Comparison of ENCODE assay signal across 20 cellular contexts in the genomic region with DNA sequence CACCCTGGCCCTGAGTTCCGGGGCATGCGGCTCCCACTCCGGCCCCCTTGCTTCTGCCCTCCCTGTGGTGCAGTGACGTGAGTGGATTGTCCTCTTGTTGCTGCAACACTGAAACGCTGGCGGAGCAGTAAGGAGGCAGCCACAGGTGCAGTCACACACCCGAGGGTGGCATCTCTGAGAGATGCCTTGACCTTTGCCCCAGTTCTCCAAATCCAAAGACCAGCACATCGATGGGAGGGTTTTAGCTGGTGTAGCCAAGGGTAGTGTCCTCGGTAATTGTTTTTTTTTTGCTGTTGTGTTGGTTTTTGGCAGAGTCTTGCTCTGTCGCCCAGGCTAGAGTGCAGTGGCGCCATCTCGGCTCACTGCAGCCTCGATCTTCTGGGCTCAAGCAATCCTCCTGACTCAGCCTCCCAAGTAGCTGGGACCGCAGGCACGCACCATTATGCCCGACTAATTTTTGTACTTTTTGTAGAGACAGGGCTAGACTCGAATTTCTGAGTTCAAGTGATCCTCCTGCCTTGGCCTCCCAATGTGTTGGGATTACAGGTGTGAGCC. TPM values are rescaled to one million over a fixed set of nuclear protein-coding genes. Genes with fewer than 3 reads are reported as not detected.
DNase-seq lines count a peak whose midpoint lies in the region; ATAC-seq and TF ChIP-seq lines count a peak whose summit lies in the region.
"Had no signal": no experiment of that assay in that cellular context is flagged by ENCODE, and none has a peak within 500 bp of the region (broad histone marks: within the 10 kb centered on the region; RNA-seq: fewer than 3 reads in every experiment).

No MANE protein-coding gene starts in this region.

- H3K27me3 ChIP-seq in mesenchymal stem cell (ENCODE audit: control insufficient read depth in 1 of 2, insufficient read depth in 1 of 2, low read length in 2 of 2): no peaks in the 10 kb centered on the region
- H3K27me3 ChIP-seq: ascending aorta, upper lobe of left lung had no signal

- no peak overlapping the region for H3K9ac ChIP-seq in mesenchymal stem cell (ENCODE audit: low read length)

- intact Hi-C loops in cardiac septum (cut with DNase I): loop anchor here (2.0 kb wide), 1 partner anchor 223 kb away; no protein-coding TSS in a partner anchor

- no peak overlapping the region for H3K4me2 ChIP-seq in mesenchymal stem cell (ENCODE audit: low read length, poor library complexity, severe bottlenecking)

- H2BK120ac ChIP-seq in mesenchymal stem cell (ENCODE audit: low read depth, low read length): no peak overlapping the region

- peaks cover 7% of the 10 kb centered on the region for H3K4me1 ChIP-seq in mesenchymal stem cell (ENCODE audit: control insufficient read depth, insufficient read depth, low read depth, low read length)

- no peak overlapping the region for H2AK5ac ChIP-seq in mesenchymal stem cell (ENCODE audit: low read length, severe bottlenecking)

- H3K23ac ChIP-seq in mesenchymal stem cell (ENCODE audit: low read length in 2 of 2): no peak overlapping the region

- H3K14ac ChIP-seq in mesenchymal stem cell (ENCODE audit: low read length in 2 of 2): no peak overlapping the region

- H4K8ac ChIP-seq in mesenchymal stem cell (ENCODE audit: low read length): peak overlapping the region; percentile 13

- 96% methylated on average over 16 of the region's 17 CpGs for WGBS in mesenchymal stem cell

- peaks cover 8% of the 10 kb centered on the region for H3K79me1 ChIP-seq in mesenchymal stem cell (replicated peaks; ENCODE audit: low read length, poor library complexity, severe bottlenecking)

- no peak overlapping the region for H2AFZ ChIP-seq in mesenchymal stem cell (ENCODE audit: low read depth, low read length)

- no peak for TF ChIP-seq CTCF in type B pancreatic cell (conservative IDR thresholded peaks at IDR 0.05)

- no peak overlapping the region for H3K27ac ChIP-seq in mesenchymal stem cell (ENCODE audit: low read length, poor library complexity, severe bottlenecking)
- H3K27ac ChIP-seq: ascending aorta, prostate gland had no signal

- ATAC-seq in activated T-cell treated with anti-CD3 and anti-CD28 coated beads, Interleukin-2, amount 50 U/mL, for 72 hours (replicated peaks in 1 of 2): no peak
- ATAC-seq in T-helper 17 cell (no peak), HG03342 (IDR thresholded peaks at IDR 0.05; ENCODE audit: unreplicated experiment) (no peak)

- H3K18ac ChIP-seq in mesenchymal stem cell (ENCODE audit: low read depth in 1 of 2, low read length in 2 of 2): no peak overlapping the region

- no peaks in the 10 kb centered on the region for H3K9me3 Mint-ChIP-seq in activated T-cell treated with anti-CD3 and anti-CD28 coated beads, Interleukin-2, amount 50 U/mL, for 24 hours
- no peaks in the 10 kb centered on the region for H3K9me3 Mint-ChIP-seq in activated T-cell treated with anti-CD3 and anti-CD28 coated beads, Interleukin-2, amount 50 U/mL, for 72 hours
- no peaks in the 10 kb centered on the region for H3K9me3 Mint-ChIP-seq in type B pancreatic cell
- H3K9me3 Mint-ChIP-seq: stimulated activated naive CD8-positive, alpha-beta T cell treated with anti-CD3 and anti-CD28 coated beads, Interleukin-15, amount 100 ng/mL, for 72 hours; T-cell had no signal

- peaks cover 75% of the 10 kb centered on the region for H3K36me3 Mint-ChIP-seq in activated T-cell treated with anti-CD3 and anti-CD28 coated beads, Interleukin-2, amount 50 U/mL, for 24 hours (ENCODE audit: low read depth)
- H3K36me3 Mint-ChIP-seq in activated T-cell treated with anti-CD3 and anti-CD28 coated beads, Interleukin-2, amount 50 U/mL, for 72 hours (ENCODE audit: insufficient read depth in 2 of 2): peaks cover 13 to 20% of the 10 kb centered on the region in 2 donors
- H3K36me3 Mint-ChIP-seq in T-helper 17 cell (ENCODE audit: low read depth): peaks cover 3% of the 10 kb centered on the region
- peaks cover 24% of the 10 kb centered on the region for H3K36me3 Mint-ChIP-seq in type B pancreatic cell

- H3K4me3 ChIP-seq in mesenchymal stem cell (ENCODE audit: insufficient read depth in 1 of 2, low read depth in 1 of 2, low read length in 2 of 2): no peak overlapping the region
- H3K4me3 ChIP-seq: A549, ascending aorta, lung, prostate gland, skin epidermis, upper lobe of left lung had no signal

- H3K27me3 Mint-ChIP-seq in activated T-cell treated with anti-CD3 and anti-CD28 coated beads, Interleukin-2, amount 50 U/mL, for 24 hours: no peaks in the 10 kb centered on the region
- H3K27me3 Mint-ChIP-seq in activated T-cell treated with anti-CD3 and anti-CD28 coated beads, Interleukin-2, amount 50 U/mL, for 72 hours (ENCODE audit: low read depth): no peaks in the 10 kb centered on the region
- H3K27me3 Mint-ChIP-seq in T-helper 17 cell: no peaks in the 10 kb centered on the region
- no peaks in the 10 kb centered on the region for H3K27me3 Mint-ChIP-seq in type B pancreatic cell
- H3K27me3 Mint-ChIP-seq: stimulated activated naive CD8-positive, alpha-beta T cell treated with anti-CD3 and anti-CD28 coated beads, Interleukin-15, amount 100 ng/mL, for 72 hours; T-cell had no signal

- no peak overlapping the region for H2BK5ac ChIP-seq in mesenchymal stem cell (ENCODE audit: low read depth, low read length, poor library complexity, severe bottlenecking)

- no peak overlapping the region for H4K91ac ChIP-seq in mesenchymal stem cell (ENCODE audit: low read length)

- no peak overlapping the region for H3K4ac ChIP-seq in mesenchymal stem cell (ENCODE audit: low read depth in 1 of 2, low read length in 2 of 2)

- H3K9me3 ChIP-seq in T-helper 17 cell (ENCODE audit: control insufficient read depth, low read length, poor library complexity, severe bottlenecking) (no peaks in the 10 kb centered on the region), mesenchymal stem cell (ENCODE audit: control insufficient read depth, low read length) (no peaks in the 10 kb centered on the region)
- H3K9me3 ChIP-seq: A549, ascending aorta, prostate gland, upper lobe of left lung had no signal

- no peak overlapping the region for H2BK12ac ChIP-seq in mesenchymal stem cell (ENCODE audit: low read length in 2 of 2)

- no peak overlapping the region for H3K4me3 Mint-ChIP-seq in activated T-cell treated with anti-CD3 and anti-CD28 coated beads, Interleukin-2, amount 50 U/mL, for 24 hours
- H3K4me3 Mint-ChIP-seq in activated T-cell treated with anti-CD3 and anti-CD28 coated beads, Interleukin-2, amount 50 U/mL, for 72 hours: no peak overlapping the region
- H3K4me3 Mint-ChIP-seq in T-helper 17 cell: no peak overlapping the region
- H3K4me3 Mint-ChIP-seq in type B pancreatic cell: no peak overlapping the region
- H3K4me3 Mint-ChIP-seq: stimulated activated naive CD8-positive, alpha-beta T cell treated with anti-CD3 and anti-CD28 coated beads, Interleukin-15, amount 100 ng/mL, for 72 hours had no signal

- H3K27ac Mint-ChIP-seq in activated T-cell treated with anti-CD3 and anti-CD28 coated beads, Interleukin-2, amount 50 U/mL, for 24 hours: peak overlapping the region; percentile 33
- H3K27ac Mint-ChIP-seq in activated T-cell treated with anti-CD3 and anti-CD28 coated beads, Interleukin-2, amount 50 U/mL, for 72 hours: no peak overlapping the region
- H3K27ac Mint-ChIP-seq in T-helper 17 cell (peak overlapping the region; percentile 14), type B pancreatic cell (peak overlapping the region; percentile 86)
- H3K27ac Mint-ChIP-seq: stimulated activated naive CD8-positive, alpha-beta T cell treated with anti-CD3 and anti-CD28 coated beads, Interleukin-15, amount 100 ng/mL, for 72 hours had no signal

- H3K36me3 ChIP-seq in mesenchymal stem cell (ENCODE audit: control insufficient read depth in 1 of 2, insufficient read depth in 2 of 2, low read depth in 1 of 2, low read length in 2 of 2): peaks cover 65 to 67% of the 10 kb centered on the region in 2 experiments

- peaks cover 34% of the 10 kb centered on the region for H3K4me1 Mint-ChIP-seq in activated T-cell treated with anti-CD3 and anti-CD28 coated beads, Interleukin-2, amount 50 U/mL, for 24 hours (ENCODE audit: low read depth)
- H3K4me1 Mint-ChIP-seq in activated T-cell treated with anti-CD3 and anti-CD28 coated beads, Interleukin-2, amount 50 U/mL, for 72 hours (ENCODE audit: low read depth): peaks cover 35% of the 10 kb centered on the region
- H3K4me1 Mint-ChIP-seq in T-helper 17 cell (peaks cover 19% of the 10 kb centered on the region), type B pancreatic cell (ENCODE audit: unreplicated experiment) (peaks cover 18% of the 10 kb centered on the region)

- H2BK15ac ChIP-seq in mesenchymal stem cell (ENCODE audit: low read depth, poor library complexity, severe bottlenecking): no peak overlapping the region

- no peak for DNase-seq in activated T-cell treated with anti-CD3 and anti-CD28 coated beads, Interleukin-2, amount 50 U/mL, for 24 hours
- DNase-seq in activated T-cell treated with anti-CD3 and anti-CD28 coated beads, Interleukin-2, amount 50 U/mL, for 72 hours: no peak
- DNase-seq in T-helper 17 cell: no peak
- DNase-seq in mesenchymal stem cell: no peak
- no peak for DNase-seq in type B pancreatic cell (ENCODE audit: extremely low spot score, unreplicated experiment)
- no peak for DNase-seq in NCI-H524 treated with DMSO at 0.1 percent for 48 hours (lab: John Stamatoyannopoulos, UW)
- DNase-seq in cardiac septum (ENCODE audit: low spot score): no peak
- DNase-seq: NCI-H1105 had no signal

RNA-seq across cellular contexts. Expression of a gene that starts 2.5 kb away (rescaled TPM):
- 1,000 to 10,000 TPM; 3,140 to 3,274 TPM for total RNA-seq in activated T-cell treated with anti-CD3 and anti-CD28 coated beads, Interleukin-2, amount 50 U/mL, for 72 hours
- total RNA-seq in T-helper 17 cell: 1,000 to 10,000 TPM; 4,192 to 4,476 TPM
- 2,898 TPM for polyA plus RNA-seq in mesenchymal stem cell (2013, experiment 1 of 2)
- 2,946 TPM for polyA plus RNA-seq in mesenchymal stem cell (2013, experiment 2 of 2)
- total RNA-seq in type B pancreatic cell (ENCODE audit: low replicate concordance): 2,449 and 2,557 TPM in 2 replicates
- total RNA-seq in cardiac septum: 882 TPM

RNA-seq across cellular contexts. Expression of a gene that starts 17.5 kb away (rescaled TPM):
- total RNA-seq in activated T-cell treated with anti-CD3 and anti-CD28 coated beads, Interleukin-2, amount 50 U/mL, for 72 hours: 10 to 100 TPM; 10.9 to 11.4 TPM
- total RNA-seq in T-helper 17 cell (1 to 10 TPM; 4.7 to 8.2 TPM), type B pancreatic cell (ENCODE audit: low replicate concordance) (1.6 and 6.5 TPM in 2 replicates), cardiac septum (not detected)
- 5.6 TPM for polyA plus RNA-seq in mesenchymal stem cell (2013, experiment 1 of 2)
- 4.8 TPM for polyA plus RNA-seq in mesenchymal stem cell (2013, experiment 2 of 2)
- total RNA-seq: ascending aorta, OCI-LY7 had no signal

RNA-seq across cellular contexts. Expression of a gene that starts 49.8 kb away (rescaled TPM):
- total RNA-seq in activated T-cell treated with anti-CD3 and anti-CD28 coated beads, Interleukin-2, amount 50 U/mL, for 72 hours: 10 to 100 TPM; 67.4 to 82.1 TPM
- 100 to 1,000 TPM; 140 to 154 TPM for total RNA-seq in T-helper 17 cell
- polyA plus RNA-seq in mesenchymal stem cell (2013, experiment 1 of 2): 40.7 TPM
- polyA plus RNA-seq in mesenchymal stem cell (2013, experiment 2 of 2): 37.8 TPM
- total RNA-seq in type B pancreatic cell (ENCODE audit: low replicate concordance): 120 and 129 TPM in 2 replicates
- 89.5 TPM for total RNA-seq in cardiac septum

RNA-seq across cellular contexts. Expression of a gene that starts 55.4 kb away (rescaled TPM):
- not detected for total RNA-seq in activated T-cell treated with anti-CD3 and anti-CD28 coated beads, Interleukin-2, amount 50 U/mL, for 72 hours
- total RNA-seq in T-helper 17 cell (not detected), type B pancreatic cell (ENCODE audit: low replicate concordance) (13.4 and 16.7 TPM in 2 replicates), cardiac septum (not detected)
- not detected for polyA plus RNA-seq in mesenchymal stem cell (2013, experiment 1 of 2)
- polyA plus RNA-seq in mesenchymal stem cell (2013, experiment 2 of 2): not detected
- total RNA-seq: ascending aorta, fibroblast of villous mesenchyme, myocyte, OCI-LY7 had no signal
